ENCODE assay signal across 1 cellular context in genomic region chr1:28096210-28097099, GRCh38.
TF ChIP-seq lines count a peak whose summit lies in the region.

No MANE protein-coding gene starts in this region.

TF ChIP-seq in H1, 55 proteins besides CTCF, POLR2A, EP300 and RAD21:
- TF ChIP-seq SP4 (IDR thresholded peaks at IDR 0.05; ENCODE audit: low read length) (no peak), SUZ12 (IDR thresholded peaks at IDR 0.05; ENCODE audit: low read length) (no peak), ZNF274 (IDR thresholded peaks at IDR 0.05; ENCODE audit: borderline replicate concordance, extremely low read depth, low read length) (no peak), SAP30 (IDR thresholded peaks at IDR 0.05; ENCODE audit: insufficient read depth, insufficient replicate concordance, low read length) (no peak), JUN (IDR thresholded peaks at IDR 0.05; ENCODE audit: low read depth, low read length) (no peak), SIRT6 (IDR thresholded peaks at IDR 0.05; ENCODE audit: low read length) (no peak)
